8 cellular contexts compared by ENCODE assay signal in the genomic region with DNA sequence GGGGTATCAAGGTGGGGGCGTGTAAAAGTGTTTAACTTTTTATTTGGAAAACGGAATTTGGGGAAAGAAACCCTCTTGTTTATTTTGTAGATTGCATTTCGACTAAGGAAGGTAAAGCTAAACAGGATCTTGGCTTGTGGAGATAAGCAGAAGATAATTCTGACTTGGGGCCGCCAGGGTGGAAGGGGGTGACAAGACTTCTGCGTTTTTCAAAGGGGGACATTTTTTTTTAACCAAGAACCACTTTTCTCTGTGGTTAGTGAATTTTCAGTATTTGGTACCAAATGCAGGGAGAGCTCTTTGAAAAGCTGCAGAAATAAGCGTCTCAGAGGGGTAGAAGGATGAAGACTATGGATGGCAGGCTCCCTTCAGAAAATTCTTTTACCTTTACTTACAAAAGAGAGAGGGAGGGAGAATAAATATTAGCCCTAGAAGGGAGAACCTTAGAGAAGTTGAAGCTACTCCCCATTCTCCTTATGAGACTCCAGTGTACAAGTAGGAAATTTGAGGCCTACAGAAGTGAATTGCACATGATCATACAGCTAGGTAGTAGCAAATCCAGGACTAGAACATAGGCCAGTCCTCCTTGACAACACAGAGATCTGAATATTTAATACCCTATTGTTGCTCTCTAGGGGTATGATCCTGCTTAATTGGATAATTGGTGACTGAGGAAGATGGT. TPM values are rescaled to one million over a fixed set of nuclear protein-coding genes. Genes with fewer than 3 reads are reported as not detected.
DNase-seq lines count a peak whose midpoint lies in the region; ATAC-seq and TF ChIP-seq lines count a peak whose summit lies in the region.

No MANE protein-coding gene starts in this region.

- no peaks in the 10 kb centered on the region for H3K27me3 Mint-ChIP-seq in T-helper 2 cell treated with Interferon-gamma antibody and Interleukin-4, amounts not matched to agents 5 μg/mL and 100 μg/mL, for 36 hours (ENCODE audit: low read depth)

- no peak for TF ChIP-seq CTCF in HEK293 (tag by site-specific recombination; IDR thresholded peaks at IDR 0.05)
- TF ChIP-seq CTCF in left ventricle myocardium inferior (IDR thresholded peaks at IDR 0.05; ENCODE audit: borderline replicate concordance): no peak
- TF ChIP-seq CTCF in smooth muscle cell (IDR thresholded peaks at IDR 0.05; ENCODE audit: borderline replicate concordance, insufficient read depth, poor library complexity, severe bottlenecking): no peak

- H3K4me3 ChIP-seq in HEK293 (ENCODE audit: low read depth, low read length) (peak overlapping the region; percentile 97), left ventricle myocardium inferior (peak overlapping the region; percentile 98), smooth muscle cell (peak overlapping the region; percentile 88)

- H3K27me3 ChIP-seq in left ventricle myocardium inferior (ENCODE audit: low read depth): no peaks in the 10 kb centered on the region
- H3K27me3 ChIP-seq in smooth muscle cell (ENCODE audit: low read depth): no peaks in the 10 kb centered on the region

- intact Hi-C loops in left ventricle myocardium inferior (cut with micrococcal nuclease): no loop called here

- no peak for ATAC-seq in GM21390 (IDR thresholded peaks at IDR 0.05; ENCODE audit: unreplicated experiment)

- H3K9me3 Mint-ChIP-seq in T-helper 2 cell treated with Interferon-gamma antibody and Interleukin-4, amounts not matched to agents 5 μg/mL and 100 μg/mL, for 36 hours: peaks cover 3% of the 10 kb centered on the region

- H3K79me2 ChIP-seq in smooth muscle cell (ENCODE audit: low read depth): peaks cover 12% of the 10 kb centered on the region

- peak overlapping the region; percentile 95 for H3K4me2 ChIP-seq in smooth muscle cell

- H3K4me1 ChIP-seq in HEK293 (ENCODE audit: control insufficient read depth, insufficient read depth, low read length) (peaks cover 4% of the 10 kb centered on the region; the same call in 1 of the 2 replicates), left ventricle myocardium inferior (peaks cover 12% of the 10 kb centered on the region), smooth muscle cell (ENCODE audit: low read depth) (peaks cover 7% of the 10 kb centered on the region)

- POLR2A ChIA-PET in HEK293 (lab: Yijun Ruan, JAX): interaction anchor here (0.6 to 1.1 kb wide), 4 partner anchors 8 to 84 kb away, joined by 3 to 5 read pairs (median 4); no protein-coding TSS in a partner anchor

- H3K36me3 ChIP-seq in HEK293 (ENCODE audit: control insufficient read depth in 2 of 2, insufficient read depth in 1 of 2, low read length in 2 of 2): peaks cover 30 to 39% of the 10 kb centered on the region in 2 experiments; a peak in 2 of 3 replicates
- H3K36me3 ChIP-seq in left ventricle myocardium inferior: peaks cover 18% of the 10 kb centered on the region
- H3K36me3 ChIP-seq in smooth muscle cell (ENCODE audit: low read depth): no peaks in the 10 kb centered on the region

- H3K4me3 Mint-ChIP-seq in T-helper 2 cell treated with Interferon-gamma antibody and Interleukin-4, amounts not matched to agents 5 μg/mL and 100 μg/mL, for 36 hours: peak overlapping the region; percentile 94

- H3K27ac Mint-ChIP-seq in T-helper 2 cell treated with Interferon-gamma antibody and Interleukin-4, amounts not matched to agents 5 μg/mL and 100 μg/mL, for 36 hours: peak overlapping the region; percentile 95

- H3K9ac ChIP-seq in smooth muscle cell (ENCODE audit: low read depth): peak overlapping the region; percentile 83

- H3K9me3 ChIP-seq in HEK293 (ENCODE audit: control insufficient read depth, insufficient read depth, low read depth, low read length): no peaks in the 10 kb centered on the region
- no peaks in the 10 kb centered on the region for H3K9me3 ChIP-seq in left ventricle myocardium inferior (replicated peaks)
- no peaks in the 10 kb centered on the region for H3K9me3 ChIP-seq in smooth muscle cell (replicated peaks; ENCODE audit: low read depth)

- WGBS in smooth muscle cell (ENCODE audit: low lambda C conversion rate): 19% methylated on average over 6 of the region's 6 CpGs

- peaks cover 23% of the 10 kb centered on the region for H3K4me1 Mint-ChIP-seq in T-helper 2 cell treated with Interferon-gamma antibody and Interleukin-4, amounts not matched to agents 5 μg/mL and 100 μg/mL, for 36 hours (ENCODE audit: low read depth)

- H4K20me1 ChIP-seq in smooth muscle cell (ENCODE audit: low read depth): no peaks in the 10 kb centered on the region

- peaks cover 36% of the 10 kb centered on the region for H3K36me3 Mint-ChIP-seq in T-helper 2 cell treated with Interferon-gamma antibody and Interleukin-4, amounts not matched to agents 5 μg/mL and 100 μg/mL, for 36 hours (ENCODE audit: low read depth)

- DNase-seq in T-helper 2 cell treated with Interferon-gamma antibody and Interleukin-4, amounts not matched to agents 5 μg/mL and 100 μg/mL, for 36 hours (ENCODE audit: low spot score): no peak
- DNase-seq in left ventricle myocardium inferior: no peak
- no peak for DNase-seq in smooth muscle cell (lab: John Stamatoyannopoulos, UW; ENCODE audit: unreplicated experiment)
- DNase-seq in CD1c-positive myeloid dendritic cell (ENCODE audit: extremely low spot score): no peak
- no peak for DNase-seq in NCI-H526 treated with DMSO at 0.1 percent for 48 hours (lab: John Stamatoyannopoulos, UW)
- no peak for DNase-seq in NCI-H146 (lab: John Stamatoyannopoulos, UW)

- CTCF ChIA-PET in HEK293 (lab: Yijun Ruan, JAX): interaction anchor here (0.6 to 2.8 kb wide), 8 partner anchors 19 to 274 kb away, joined by 3 to 24 read pairs (median 4); no protein-coding TSS in a partner anchor

- H3K27ac ChIP-seq in HEK293 (ENCODE audit: extremely low read depth, low read depth, low read length) (peak overlapping the region; percentile 37; the same call in 1 of the 2 replicates), left ventricle myocardium inferior (replicated peaks) (peak overlapping the region; percentile 89), smooth muscle cell (ENCODE audit: low read depth) (peak overlapping the region; percentile 49)

- H2AFZ ChIP-seq in smooth muscle cell (ENCODE audit: low read depth): peak overlapping the region; percentile 97

- H3F3A ChIP-seq in smooth muscle cell (ENCODE audit: low read depth): peaks cover 8% of the 10 kb centered on the region

TF ChIP-seq in HEK293, 187 proteins besides CTCF, POLR2A, EP300 and RAD21:
- TF ChIP-seq ZNF394 (tag by site-specific recombination; IDR thresholded peaks at IDR 0.05; ENCODE audit: borderline replicate concordance) (peak; percentile 79; the same call in 1 of the 2 replicates), ZNF792 (tag by site-specific recombination; IDR thresholded peaks at IDR 0.05) (no peak), ZFP37 (tag by site-specific recombination; IDR thresholded peaks at IDR 0.05) (no peak)

RNA-seq across cellular contexts. Expression of a gene that starts 0.8 kb away (rescaled TPM):
- total RNA-seq in left ventricle myocardium inferior (110 TPM), smooth muscle cell (85.8 and 220 TPM in 2 replicates)
- 274 and 296 TPM in 2 replicates for polyA plus RNA-seq in smooth muscle cell

RNA-seq across cellular contexts. Expression of a gene that starts 5.9 kb away (rescaled TPM):
- total RNA-seq in left ventricle myocardium inferior (22.1 TPM), smooth muscle cell (444 and 491 TPM in 2 replicates)
- 52.3 and 58.1 TPM in 2 replicates for polyA plus RNA-seq in smooth muscle cell

RNA-seq across cellular contexts. Expression of a gene that starts 15.2 kb away (rescaled TPM):
- 4.6 TPM for total RNA-seq in left ventricle myocardium inferior
- total RNA-seq in smooth muscle cell: 10.3 and 18.5 TPM in 2 replicates
- 10.0 and 14.1 TPM in 2 replicates for polyA plus RNA-seq in smooth muscle cell

RNA-seq across cellular contexts. Expression of a gene that starts 41.1 kb away (rescaled TPM):
- total RNA-seq in left ventricle myocardium inferior (48.3 TPM), smooth muscle cell (32.4 and 38.8 TPM in 2 replicates)
- 81.2 and 87.1 TPM in 2 replicates for polyA plus RNA-seq in smooth muscle cell

RNA-seq across cellular contexts. Expression of a gene that starts 52.6 kb away (rescaled TPM):
- total RNA-seq in left ventricle myocardium inferior (not detected), smooth muscle cell (0.22 and 2.6 TPM in 2 replicates)
- 1.6 and 5.9 TPM in 2 replicates for polyA plus RNA-seq in smooth muscle cell

Comparison
In these comparisons a context has a peak if more than half of its experiments do, and no peak if none do; other contexts are left out.
1. H3K27ac ChIP-seq: peak in every context shown above with its lines; median percentile 89 in left ventricle myocardium inferior; 49 in smooth muscle cell; 37 in HEK293.
2. RNA of a gene that starts 5.9 kb away (total RNA-seq): 444 to 491 TPM in smooth muscle cell; 22.1 TPM in left ventricle myocardium inferior (single experiment); every median in the first group is over 10 times any median in the second.
3. Peak in every context shown above with its lines, with median percentiles within 50 percentile points of each other: H3K4me3 ChIP-seq.